8 cellular contexts compared by ENCODE assay signal in the genomic region with DNA sequence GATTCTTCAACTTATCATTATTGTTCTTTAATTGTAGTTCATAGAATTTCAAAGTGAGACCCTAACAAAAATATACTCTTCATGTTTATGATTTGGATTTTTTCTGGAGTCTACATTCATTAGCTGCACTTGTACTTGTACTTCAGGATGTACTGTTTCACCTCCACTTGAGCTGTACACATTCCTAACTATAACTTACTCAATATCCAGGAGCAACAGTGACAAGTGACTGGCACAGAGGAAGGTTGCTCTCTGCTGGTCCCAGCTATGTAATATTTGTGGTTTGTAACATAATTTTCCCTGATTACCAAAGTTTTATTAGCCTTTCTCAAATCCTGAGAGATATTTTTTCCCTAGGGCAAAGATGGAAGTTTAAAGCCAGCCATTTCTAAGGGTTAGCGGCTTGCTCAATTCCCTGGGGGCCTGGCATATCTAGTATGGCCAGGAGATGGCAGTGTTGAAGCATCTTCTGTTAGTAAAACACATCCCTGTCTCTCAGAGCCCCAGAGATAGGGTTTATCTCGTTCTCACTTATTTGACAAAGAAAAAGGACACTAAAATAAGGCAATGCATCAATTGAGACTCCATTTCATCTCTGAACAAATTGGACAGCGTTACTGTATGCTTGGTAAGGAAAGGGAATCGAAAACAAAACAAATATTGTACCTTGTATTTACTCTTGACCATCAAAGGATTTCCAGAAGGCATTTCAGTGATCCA. TPM values are rescaled to one million over a fixed set of nuclear protein-coding genes. Genes with fewer than 3 reads are reported as not detected.
DNase-seq lines count a peak whose midpoint lies in the region; ATAC-seq and TF ChIP-seq lines count a peak whose summit lies in the region.

No MANE protein-coding gene starts in this region.

- DNase-seq in GM10266 (ENCODE audit: extremely low spot score) (peak; percentile 25), NCI-H1105 treated with DMSO at 0.1 percent for 48 hours (lab: John Stamatoyannopoulos, UW) (peak; percentile 68), UCSD-AML1 (lab: John Stamatoyannopoulos, UW; ENCODE audit: unreplicated experiment) (peak; percentile 56), left colon (peak in 1 of 2 donors; percentile 49)
- peak; percentile 15 for DNase-seq in central memory CD4-positive, alpha-beta T cell
- peak; percentile 19 to 41 (median 20) for DNase-seq in stimulated activated CD4-positive, alpha-beta T cell treated with anti-CD3 and anti-CD28 coated beads, TNF-alpha, amount 100 ng/mL, for 24 hours (ENCODE audit: low read depth in 3 of 3)

- TF ChIP-seq CTCF in 22Rv1 (IDR thresholded peaks at IDR 0.05): peak; percentile 83
- TF ChIP-seq CTCF in GM10266 (IDR thresholded peaks at IDR 0.05; ENCODE audit: control insufficient read depth, insufficient read depth, low read depth, missing control alignments): peak; percentile 77

- peak; percentile 96 for ATAC-seq in HG02623 (IDR thresholded peaks at IDR 0.05; ENCODE audit: unreplicated experiment)
- peak; percentile 71 for ATAC-seq in left colon

- intact Hi-C loops in left colon (cut with DNase I, micrococcal nuclease): loop anchor here in 1 of 2 donors (10.0 kb wide), 1 partner anchor 681 kb away; the partner anchor contains the start of gene OR52N2

- no peak overlapping the region for H3K27ac ChIP-seq in 22Rv1

RNA-seq across cellular contexts. Expression of gene OR52A5, which starts 14.2 kb away (rescaled TPM):
- not detected for total RNA-seq in left colon

RNA-seq across cellular contexts. Expression of gene OR52A1, which starts 30.6 kb away (rescaled TPM):
- not detected for total RNA-seq in left colon

RNA-seq across cellular contexts. Expression of gene OR52E1, which starts 54.6 kb away (rescaled TPM):
- not detected for total RNA-seq in left colon
